In genomic region chr17:4920351-4921048, GRCh38 we compare ENCODE assay signal across 12 cellular contexts. TPM values are rescaled to one million over a fixed set of nuclear protein-coding genes. Genes with fewer than 3 reads are reported as not detected.
DNase-seq lines count a peak whose midpoint lies in the region; ATAC-seq and TF ChIP-seq lines count a peak whose summit lies in the region.
"Had no signal": no experiment of that assay in that cellular context is flagged by ENCODE, and none has a peak within 500 bp of the region (broad histone marks: within the 10 kb centered on the region; RNA-seq: fewer than 3 reads in every experiment).

No MANE protein-coding gene starts in this region.

- H3K9ac ChIP-seq in mammary epithelial cell (ENCODE audit: insufficient read depth, low read length), result no peak overlapping the region

- no peak overlapping the region for H3K4me3 Mint-ChIP-seq in naive thymus-derived CD4-positive, alpha-beta T cell
- H3K4me3 Mint-ChIP-seq: CD4-positive, alpha-beta T cell; stimulated activated naive CD8-positive, alpha-beta T cell treated with anti-CD3 and anti-CD28 coated beads, Interleukin-15, Interleukin-2, amounts not matched to agents 100 ng/mL and 50 ng/mL, for 24 hours had no signal

- H3K27ac Mint-ChIP-seq in naive thymus-derived CD4-positive, alpha-beta T cell, result no peak overlapping the region
- H3K27ac Mint-ChIP-seq: CD4-positive, alpha-beta T cell; stimulated activated naive CD8-positive, alpha-beta T cell treated with anti-CD3 and anti-CD28 coated beads, Interleukin-15, Interleukin-2, amounts not matched to agents 100 ng/mL and 50 ng/mL, for 24 hours had no signal

- H3K4me2 ChIP-seq in mammary epithelial cell (ENCODE audit: insufficient read depth, low read depth, low read length), result no peak overlapping the region

- no peak overlapping the region for H2AFZ ChIP-seq in mammary epithelial cell (ENCODE audit: low read depth, low read length)

- no peaks in the 10 kb centered on the region for H3K27me3 Mint-ChIP-seq in naive thymus-derived CD4-positive, alpha-beta T cell
- H3K27me3 Mint-ChIP-seq: CD4-positive, alpha-beta T cell; stimulated activated naive CD8-positive, alpha-beta T cell treated with anti-CD3 and anti-CD28 coated beads, Interleukin-15, Interleukin-2, amounts not matched to agents 100 ng/mL and 50 ng/mL, for 24 hours had no signal

- BruUV-seq in mammary epithelial cell (replicated peaks; lab: Mats Ljungman, UMichigan), result no TSS peak

- peaks cover 0 to 5% (median 0%) of the 10 kb centered on the region in 7 donors for H3K4me1 Mint-ChIP-seq in naive thymus-derived CD4-positive, alpha-beta T cell

- peak; percentile 65 for ATAC-seq in naive thymus-derived CD4-positive, alpha-beta T cell

- H3K9me3 Mint-ChIP-seq in naive thymus-derived CD4-positive, alpha-beta T cell, result no peaks in the 10 kb centered on the region
- H3K9me3 Mint-ChIP-seq: CD4-positive, alpha-beta T cell; stimulated activated naive CD8-positive, alpha-beta T cell treated with anti-CD3 and anti-CD28 coated beads, Interleukin-15, Interleukin-2, amounts not matched to agents 100 ng/mL and 50 ng/mL, for 24 hours had no signal

- H3K36me3 Mint-ChIP-seq in naive thymus-derived CD4-positive, alpha-beta T cell, result peaks cover 0 to 4% (median 0%) of the 10 kb centered on the region in 5 donors

- peak; percentile 34 for DNase-seq in HuH-7 (ENCODE audit: low spot score)
- peak; percentile 51 for DNase-seq in mammary epithelial cell
- no peak for DNase-seq in naive thymus-derived CD4-positive, alpha-beta T cell
- no peak for DNase-seq in tibial artery
- DNase-seq in activated naive CD4-positive, alpha-beta T cell treated with Interleukin-2 at 50 U/mL for 16 hours, result no peak
- DNase-seq in DMS 273 treated with DMSO at 0.1 percent for 48 hours (lab: John Stamatoyannopoulos, UW), result no peak
- DNase-seq: CD4-positive, alpha-beta T cell; effector CD8-positive, alpha-beta T cell; stimulated activated CD4-positive, alpha-beta T cell treated with anti-CD3 and anti-CD28 coated beads, Interleukin-2, amount 100 ng/mL, for 48 hours had no signal

- POLR2A ChIA-PET in naive thymus-derived CD4-positive, alpha-beta T cell (lab: Charles Lee), result interaction anchor here (1.1 to 1.4 kb wide), 2 partner anchors 11 to 47 kb away, joined by 3 to 4 read pairs; partner anchors contain the start of gene SPAG7

- no peaks in the 10 kb centered on the region for H4K20me1 ChIP-seq in mammary epithelial cell (ENCODE audit: insufficient read depth, low read length)

- intact Hi-C loops in mammary epithelial cell (cut with micrococcal nuclease) (no loop called here), tibial artery (cut with DNase I; ENCODE audit: low total_unique reads) (no loop called here)
- intact Hi-C loops in naive thymus-derived CD4-positive, alpha-beta T cell (cut with micrococcal nuclease), result no loop called here

- 80% methylated on average over 9 of the region's 10 CpGs for WGBS in mammary epithelial cell (ENCODE audit: low coverage, missing lambda C conversion rate)

- no peaks in the 10 kb centered on the region for H3K79me2 ChIP-seq in mammary epithelial cell (ENCODE audit: insufficient read depth, low read length)

- no peak for TF ChIP-seq CTCF in mammary epithelial cell (conservative IDR thresholded peaks at IDR 0.05 in 1 of 2, IDR thresholded peaks at IDR 0.05 in 1 of 2; ENCODE audit: extremely low read depth in 1 of 2, insufficient read depth in 1 of 2, low read depth in 1 of 2, low read length in 2 of 2)
- no peak for TF ChIP-seq CTCF in tibial artery (IDR thresholded peaks at IDR 0.05)

- H3K36me3 ChIP-seq in mammary epithelial cell (ENCODE audit: insufficient read depth, low read length) (no peaks in the 10 kb centered on the region), tibial artery (no peaks in the 10 kb centered on the region)
- no peaks in the 10 kb centered on the region for H3K36me3 ChIP-seq in naive thymus-derived CD4-positive, alpha-beta T cell (ENCODE audit: control insufficient read depth in 2 of 3, insufficient read depth in 3 of 3, low read length in 3 of 3)

- no peaks in the 10 kb centered on the region for H3K27me3 ChIP-seq in mammary epithelial cell (ENCODE audit: insufficient read depth, low read length)
- H3K27me3 ChIP-seq in naive thymus-derived CD4-positive, alpha-beta T cell (ENCODE audit: control insufficient read depth in 2 of 2, insufficient read depth in 2 of 2, low read length in 2 of 2), result no peaks in the 10 kb centered on the region
- H3K27me3 ChIP-seq in tibial artery, result peaks cover 0 to 5% of the 10 kb centered on the region in 2 donors

- in situ Hi-C loops in mammary epithelial cell (cut with MboI; ENCODE audit: low sequenced_read_pairs in 2 of 2), result no loop called here

- dilution Hi-C loops in mammary epithelial cell (cut with HindIII; ENCODE audit: low sequenced_read_pairs), result no loop called here

- CTCF ChIA-PET in mammary epithelial cell (lab: Charles Lee; ENCODE audit: low non-redundant PET), result no interaction called here
- CTCF ChIA-PET in naive thymus-derived CD4-positive, alpha-beta T cell (lab: Charles Lee), result no interaction called here

- H3K27ac ChIP-seq in mammary epithelial cell (ENCODE audit: insufficient read depth, low read depth, low read length), result no peak overlapping the region
- H3K27ac ChIP-seq in naive thymus-derived CD4-positive, alpha-beta T cell (ENCODE audit: low read depth, low read length), result no peak overlapping the region
- H3K27ac ChIP-seq in tibial artery, result no peak overlapping the region

- H3K9me3 ChIP-seq in mammary epithelial cell (replicated peaks; ENCODE audit: insufficient read depth, low read length) (no peaks in the 10 kb centered on the region), tibial artery (no peaks in the 10 kb centered on the region)
- no peaks in the 10 kb centered on the region for H3K9me3 ChIP-seq in naive thymus-derived CD4-positive, alpha-beta T cell (ENCODE audit: control insufficient read depth in 2 of 3, low read length in 3 of 3)

- H3K4me1 ChIP-seq in mammary epithelial cell (ENCODE audit: insufficient read depth, low read length) (no peaks in the 10 kb centered on the region), tibial artery (no peaks in the 10 kb centered on the region)
- no peaks in the 10 kb centered on the region for H3K4me1 ChIP-seq in naive thymus-derived CD4-positive, alpha-beta T cell (ENCODE audit: control insufficient read depth in 2 of 2, insufficient read depth in 2 of 2, low read length in 2 of 2)

- H3K4me3 ChIP-seq in mammary epithelial cell (replicated peaks in 1 of 3; ENCODE audit: insufficient read depth in 1 of 3, low read depth in 2 of 3, low read length in 3 of 3), result no peak overlapping the region
- no peak overlapping the region for H3K4me3 ChIP-seq in naive thymus-derived CD4-positive, alpha-beta T cell (ENCODE audit: low read length)
- H3K4me3 ChIP-seq in tibial artery, result no peak overlapping the region

RNA-seq across cellular contexts. Expression of gene GP1BA, which starts 11.6 kb away (rescaled TPM):
- not detected for total RNA-seq in mammary epithelial cell
- polyA plus RNA-seq in mammary epithelial cell, result not detected
- not detected for polyA minus RNA-seq in mammary epithelial cell
- total RNA-seq in naive thymus-derived CD4-positive, alpha-beta T cell, result 1 to 10 TPM in 1 of 5 experiments, not detected in 4; 1.6 TPM
- polyA plus RNA-seq in naive thymus-derived CD4-positive, alpha-beta T cell, result not detected
- total RNA-seq: CD4-positive, alpha-beta T cell; posterior vena cava; RPMI7951 had no signal

RNA-seq across cellular contexts. Expression of gene CHRNE, which starts 17.6 kb away (rescaled TPM):
- total RNA-seq in mammary epithelial cell, result under 1 TPM in 1 of 2 donors, not detected in 1; under 0.01 TPM
- 0.03 TPM for polyA plus RNA-seq in mammary epithelial cell
- polyA minus RNA-seq in mammary epithelial cell, result not detected
- total RNA-seq in naive thymus-derived CD4-positive, alpha-beta T cell, result 1 to 10 TPM in 3 of 5 experiments, under 1 TPM in 2; 0.34 to 6.5 (median 1.0) TPM
- polyA plus RNA-seq in naive thymus-derived CD4-positive, alpha-beta T cell, result under 1 TPM in 1 of 2 donors, not detected in 1; 0.24 TPM
- total RNA-seq: RPMI7951 had no signal

RNA-seq across cellular contexts. Expression of gene SLC25A11, which starts 19.3 kb away (rescaled TPM):
- 10 to 100 TPM; 35.5 to 46.7 TPM for total RNA-seq in mammary epithelial cell
- 71.3 TPM for polyA plus RNA-seq in mammary epithelial cell
- polyA minus RNA-seq in mammary epithelial cell, result 103 TPM
- total RNA-seq in naive thymus-derived CD4-positive, alpha-beta T cell, result 10 to 100 TPM; 27.0 to 82.6 (median 44.1) TPM
- 10 to 100 TPM; 57.8 to 86.8 TPM for polyA plus RNA-seq in naive thymus-derived CD4-positive, alpha-beta T cell

RNA-seq across cellular contexts. Expression of gene RNF167, which starts 19.6 kb away (rescaled TPM):
- 100 to 1,000 TPM in 1 of 2 donors, 10 to 100 TPM in 1; 53.0 to 121 TPM for total RNA-seq in mammary epithelial cell
- 132 TPM for polyA plus RNA-seq in mammary epithelial cell
- 180 TPM for polyA minus RNA-seq in mammary epithelial cell
- total RNA-seq in naive thymus-derived CD4-positive, alpha-beta T cell, result 100 to 1,000 TPM in 4 of 5 experiments, 10 to 100 TPM in 1; 97.3 to 248 (median 148) TPM
- 10 to 100 TPM; 25.3 to 28.0 TPM for polyA plus RNA-seq in naive thymus-derived CD4-positive, alpha-beta T cell

RNA-seq across cellular contexts. Expression of gene C17orf107, which starts 21.2 kb away (rescaled TPM):
- total RNA-seq in mammary epithelial cell, result 1 to 10 TPM; 4.0 to 4.4 TPM
- 0.44 TPM for polyA plus RNA-seq in mammary epithelial cell
- not detected for polyA minus RNA-seq in mammary epithelial cell
- total RNA-seq in naive thymus-derived CD4-positive, alpha-beta T cell, result 10 to 100 TPM in 2 of 5 experiments, 1 to 10 TPM in 2, under 1 TPM in 1; 0.82 to 37.2 (median 5.9) TPM
- polyA plus RNA-seq in naive thymus-derived CD4-positive, alpha-beta T cell, result 1 to 10 TPM in 1 of 2 donors, under 1 TPM in 1; 0.95 to 1.1 TPM

Comparison
In these comparisons a context has a peak if more than half of its experiments do, and no peak if none do; other contexts are left out.
1. DNase-seq: peak in HuH-7 (single experiment) and mammary epithelial cell (single experiment); none in naive thymus-derived CD4-positive, alpha-beta T cell (0 of 9), tibial artery (0 of 2), activated naive CD4-positive, alpha-beta T cell treated with Interleukin-2 at 50 U/mL for 16 hours (single experiment) and DMS 273 treated with DMSO at 0.1 percent for 48 hours (single experiment).